1 cellular context compared by ENCODE assay signal in the genomic region with DNA sequence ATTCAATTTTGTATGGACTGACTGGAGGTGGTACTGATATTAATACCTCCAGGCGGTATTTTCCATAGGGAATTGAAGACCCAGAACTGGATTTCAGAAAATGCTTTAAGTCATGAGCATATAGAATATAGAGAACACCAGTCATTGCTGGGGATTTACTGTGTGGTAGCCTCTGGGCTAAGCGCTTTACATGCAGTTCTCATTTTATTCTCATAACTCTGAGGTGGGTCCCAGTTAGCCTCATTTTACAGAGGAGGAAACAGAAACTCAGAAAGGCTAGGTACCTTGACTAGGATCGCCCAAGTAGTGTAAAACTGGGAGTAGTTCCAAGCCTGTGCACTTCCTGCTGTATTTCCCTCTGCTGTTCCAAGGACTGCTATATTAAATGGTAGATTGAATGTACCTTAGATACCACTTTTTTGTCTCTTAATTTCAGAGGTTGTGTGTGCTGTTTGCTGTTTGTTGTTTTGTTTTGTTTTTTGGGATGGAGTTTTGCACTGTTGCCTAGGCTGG.
TF ChIP-seq lines count a peak whose summit lies in the region.

No MANE protein-coding gene starts in this region.

TF ChIP-seq in endothelial cell of umbilical vein, 7 proteins besides CTCF, POLR2A, EP300 and RAD21 (continued from another document):
- TF ChIP-seq, protein P1, sequence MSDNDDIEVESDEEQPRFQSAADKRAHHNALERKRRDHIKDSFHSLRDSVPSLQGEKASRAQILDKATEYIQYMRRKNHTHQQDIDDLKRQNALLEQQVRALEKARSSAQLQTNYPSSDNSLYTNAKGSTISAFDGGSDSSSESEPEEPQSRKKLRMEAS (IDR thresholded peaks at IDR 0.05; ENCODE audit: insufficient read depth, insufficient read length) = no peak
